In genomic region chr1:151613275-151613867, GRCh38 we compare ENCODE assay signal across 8 cellular contexts. TPM values are rescaled to one million over a fixed set of nuclear protein-coding genes. Genes with fewer than 3 reads are reported as not detected.
DNase-seq lines count a peak whose midpoint lies in the region; ATAC-seq and TF ChIP-seq lines count a peak whose summit lies in the region.

No MANE protein-coding gene starts in this region.

- 51 to 62% methylated on average over 13 of the region's 13 CpGs for WGBS in esophagus squamous epithelium, 2 donors

- no peaks in the 10 kb centered on the region for H3K9me3 ChIP-seq in esophagus squamous epithelium

- peak overlapping the region; percentile 55 for H3K9ac ChIP-seq in rectal smooth muscle tissue (ENCODE audit: low read length)

- ATAC-seq in omental fat pad (ENCODE audit: low FRiP score) (no peak), GM21390 (IDR thresholded peaks at IDR 0.05; ENCODE audit: unreplicated experiment) (no peak), GM21367 (IDR thresholded peaks at IDR 0.05; ENCODE audit: unreplicated experiment) (no peak)

- no peak for DNase-seq in GM12864 (ENCODE audit: low read depth)
- no peak for DNase-seq in RWPE1 (ENCODE audit: low spot score)
- DNase-seq in esophagus squamous epithelium (lab: John Stamatoyannopoulos, UW) = no peak
- no peak for DNase-seq in omental fat pad (ENCODE audit: low spot score)
- DNase-seq in GF-D8 (lab: John Stamatoyannopoulos, UW) = no peak

- TF ChIP-seq CTCF in GM12864 (IDR thresholded peaks at IDR 0.05; ENCODE audit: low read depth, low read length, missing control alignments) (no peak), RWPE1 (conservative IDR thresholded peaks at IDR 0.05; ENCODE audit: low read depth) (no peak), esophagus squamous epithelium (IDR thresholded peaks at IDR 0.05) (no peak), omental fat pad (IDR thresholded peaks at IDR 0.05) (no peak)

- H3K36me3 ChIP-seq in esophagus squamous epithelium (peaks cover 0 to 7% (median 0%) of the 10 kb centered on the region in 3 donors), rectal smooth muscle tissue (ENCODE audit: control insufficient read depth, insufficient read depth, low read length) (no peaks in the 10 kb centered on the region)

- CTCF ChIA-PET in RWPE1 (lab: Yijun Ruan, JAX) = interaction anchor here (0.7 kb wide), 1 partner anchor 286 kb away, joined by 3 read pairs; no protein-coding TSS in a partner anchor

- H3K4me1 ChIP-seq in esophagus squamous epithelium (peaks cover 18 to 62% (median 44%) of the 10 kb centered on the region in 3 donors), rectal smooth muscle tissue (ENCODE audit: control insufficient read depth, insufficient read depth, low read length) (peaks cover 9% of the 10 kb centered on the region)

- H3K27me3 ChIP-seq in esophagus squamous epithelium (no peaks in the 10 kb centered on the region), rectal smooth muscle tissue (ENCODE audit: control insufficient read depth, insufficient read depth, low read length) (no peaks in the 10 kb centered on the region)

- POLR2A ChIA-PET in RWPE1 (lab: Yijun Ruan, JAX; ENCODE audit: low non-redundant PET) = no interaction called here

- no peak for TF ChIP-seq POLR2A in esophagus squamous epithelium (IDR thresholded peaks at IDR 0.05)

- intact Hi-C loops in esophagus squamous epithelium (cut with DNase I) = no loop called here

- H3K4me3 ChIP-seq in GM12864 (ENCODE audit: low read depth, low read length) (peak overlapping the region; percentile 76), esophagus squamous epithelium (peak overlapping the region; percentile 88 to 94 (median 90)), rectal smooth muscle tissue (ENCODE audit: low read length) (peak overlapping the region; percentile 78)

- H3K27ac ChIP-seq in RWPE1 (peak overlapping the region; percentile 83), esophagus squamous epithelium (peak overlapping the region in 3 of 4 donors; percentile 89 to 98 (median 92)), rectal smooth muscle tissue (ENCODE audit: low read depth, low read length) (peak overlapping the region; percentile 95)

RNA-seq across cellular contexts. Expression of gene SNX27, which starts 1.5 kb away (rescaled TPM):
- 10 to 100 TPM; 15.0 to 30.3 (median 17.3) TPM for total RNA-seq in esophagus squamous epithelium
- total RNA-seq in omental fat pad = 10 to 100 TPM; 21.3 to 41.9 (median 33.6) TPM
